ENCODE assay signal across 22 cellular contexts in genomic region chr3:119536757-119537156, GRCh38. TPM values are rescaled to one million over a fixed set of nuclear protein-coding genes. Genes with fewer than 3 reads are reported as not detected.
A peak's percentile ranks its signal among the peaks of the same experiment; 100 is the strongest.
DNase-seq lines count a peak whose midpoint lies in the region; ATAC-seq, FAIRE-seq and TF ChIP-seq lines count a peak whose summit lies in the region.
"Had no signal": no experiment of that assay in that cellular context is flagged by ENCODE, and none has a peak within 500 bp of the region (broad histone marks: within the 10 kb centered on the region; RNA-seq: fewer than 3 reads in every experiment).

No MANE protein-coding gene starts in this region.

- no peak overlapping the region for H3K27ac ChIP-seq in esophagus muscularis mucosa (replicated peaks in 1 of 4)
- H3K27ac ChIP-seq: C4-2B, Peyer's patch had no signal

- 91% methylated on average over 4 of the region's 4 CpGs for WGBS in esophagus muscularis mucosa

- ATAC-seq in HG02610 (IDR thresholded peaks at IDR 0.05; ENCODE audit: unreplicated experiment), result no peak

- TF ChIP-seq EP300 in esophagus muscularis mucosa (IDR thresholded peaks at IDR 0.05), result no peak

- intact Hi-C loops in esophagus muscularis mucosa (cut with DNase I), result no loop called here

- DNase-seq in COLO668 (lab: John Stamatoyannopoulos, UW; ENCODE audit: unreplicated experiment) (peak; percentile 11), GM12892 (ENCODE audit: insufficient read length) (no peak), NCI-H526 (lab: John Stamatoyannopoulos, UW) (peak; percentile 50 to 64), esophagus muscularis mucosa (ENCODE audit: extremely low spot score) (peak; percentile 4), NCI-H1417 treated with DMSO at 0.1 percent for 48 hours (lab: John Stamatoyannopoulos, UW) (no peak), erythroblast (lab: John Stamatoyannopoulos, UW) (no peak)
- DNase-seq: Calu3; CD8-positive, alpha-beta memory T cell; HCEC 1CT; KG1; MM.1S; NCI-H1694; NCI-H2029 treated with DMSO at 0.1 percent for 48 hours; NCI-H2227 treated with DMSO at 0.1 percent for 48 hours; Peyer's patch; SHP77 treated with DMSO at 0.1 percent for 48 hours had no signal

- no peaks in the 10 kb centered on the region for H3K27me3 ChIP-seq in esophagus muscularis mucosa
- H3K27me3 ChIP-seq: Peyer's patch had no signal

- H3K9me3 ChIP-seq in esophagus muscularis mucosa, result no peaks in the 10 kb centered on the region
- H3K9me3 ChIP-seq: Peyer's patch had no signal

- TF ChIP-seq POLR2A in GM12892 (IDR thresholded peaks at IDR 0.05; ENCODE audit: low read depth, low read length) (no peak), esophagus muscularis mucosa (IDR thresholded peaks at IDR 0.05; ENCODE audit: low read depth) (no peak), erythroblast (IDR thresholded peaks at IDR 0.05; ENCODE audit: low read length) (no peak)

- H3K36me3 ChIP-seq in esophagus muscularis mucosa, result no peaks in the 10 kb centered on the region
- H3K36me3 ChIP-seq: Peyer's patch had no signal

- no peak overlapping the region for H3K4me3 ChIP-seq in esophagus muscularis mucosa
- H3K4me3 ChIP-seq: Peyer's patch had no signal

- FAIRE-seq in GM12892 (lab: Jason Lieb, UNC), result peak; percentile 76
- FAIRE-seq: G401.6, H1, HTR-8/SVneo had no signal

- no peaks in the 10 kb centered on the region for H3K4me1 ChIP-seq in esophagus muscularis mucosa
- H3K4me1 ChIP-seq: Peyer's patch had no signal

- TF ChIP-seq CTCF in esophagus muscularis mucosa (IDR thresholded peaks at IDR 0.05), result no peak

RNA-seq across cellular contexts. Expression of gene CD80, which starts 22.7 kb away (rescaled TPM):
- polyA plus RNA-seq in GM12892 (2012; ENCODE audit: missing spikeins), result 59.9 TPM
- 1 to 10 TPM in 1 of 4 donors, under 1 TPM in 1, not detected in 2; 0.26 to 1.3 TPM for total RNA-seq in esophagus muscularis mucosa
- total RNA-seq: Calu3, H1, NCI-H460 had no signal

RNA-seq across cellular contexts. Expression of gene TIMMDC1, which starts 38.4 kb away (rescaled TPM):
- polyA plus RNA-seq in GM12892 (2012; ENCODE audit: missing spikeins), result 54.5 TPM
- 10 to 100 TPM; 45.7 to 63.9 (median 54.7) TPM for total RNA-seq in esophagus muscularis mucosa

RNA-seq across cellular contexts. Expression of gene ADPRH, which starts 42.5 kb away (rescaled TPM):
- 19.0 TPM for polyA plus RNA-seq in GM12892 (2012; ENCODE audit: missing spikeins)
- 10 to 100 TPM; 10.4 to 17.8 (median 14.1) TPM for total RNA-seq in esophagus muscularis mucosa

Comparison
In these comparisons a context has a peak if more than half of its experiments do, and no peak if none do; other contexts are left out.
1. DNase-seq: peak in COLO668 (single experiment), NCI-H526 (2 of 2) and esophagus muscularis mucosa (single experiment); none in GM12892 (single experiment), NCI-H1417 treated with DMSO at 0.1 percent for 48 hours (single experiment) and erythroblast (0 of 2).